ENCODE assay signal across 8 cellular contexts in genomic region chr1:91876040-91876470, GRCh38. TPM values are rescaled to one million over a fixed set of nuclear protein-coding genes. Genes with fewer than 3 reads are reported as not detected.
DNase-seq lines count a peak whose midpoint lies in the region; ATAC-seq and TF ChIP-seq lines count a peak whose summit lies in the region.

No MANE protein-coding gene starts in this region.

- no peak for TF ChIP-seq CTCF in HEK293 (tag by site-specific recombination; IDR thresholded peaks at IDR 0.05)
- TF ChIP-seq CTCF in Caco-2 (IDR thresholded peaks at IDR 0.05; ENCODE audit: insufficient read depth in 1 of 2, low read depth in 1 of 2, low read length in 1 of 2, severe bottlenecking in 1 of 2, unreplicated experiment in 1 of 2), result no peak

- BruUV-seq in Caco-2 (replicated peaks; lab: Mats Ljungman, UMichigan), result no TSS peak

- H3K36me3 ChIP-seq in HEK293 (ENCODE audit: control insufficient read depth in 2 of 2, insufficient read depth in 1 of 2, low read length in 2 of 2), result no peaks in the 10 kb centered on the region
- no peaks in the 10 kb centered on the region for H3K36me3 ChIP-seq in Caco-2 (ENCODE audit: control insufficient read depth, insufficient read depth, low read length)

- no peaks in the 10 kb centered on the region for H3K27me3 ChIP-seq in Caco-2 (replicated peaks; ENCODE audit: control insufficient read depth, insufficient read depth, low read length)

- POLR2A ChIA-PET in HEK293 (lab: Yijun Ruan, JAX), result interaction anchor here (0.6 kb wide), 1 partner anchor 35 kb away, joined by 3 read pairs; no protein-coding TSS in a partner anchor
- POLR2A ChIA-PET in Caco-2 (lab: Charles Lee), result no interaction called here

- peak; percentile 92 for ATAC-seq in GM18907 (IDR thresholded peaks at IDR 0.05; ENCODE audit: unreplicated experiment)

- peak; percentile 49 for DNase-seq in T-helper 2 cell treated with Interferon-gamma antibody and Interleukin-4, amounts not matched to agents 5 μg/mL and 100 μg/mL, for 36 hours (ENCODE audit: low spot score)
- DNase-seq in stimulated activated CD4-positive, alpha-beta T cell treated with anti-CD3 and anti-CD28 coated beads, Interleukin-4, amount 100 ng/mL, for 1 hour, result peak; percentile 50
- no peak for DNase-seq in posterior vena cava (ENCODE audit: low spot score)
- no peak for DNase-seq in effector CD8-positive, alpha-beta T cell (lab: John Stamatoyannopoulos, UW)
- no peak for DNase-seq in cerebellar nuclear complex (lab: John Stamatoyannopoulos, UW)
- no peak for DNase-seq in Caco-2

- no peaks in the 10 kb centered on the region for H3K9me3 Mint-ChIP-seq in T-helper 2 cell treated with Interferon-gamma antibody and Interleukin-4, amounts not matched to agents 5 μg/mL and 100 μg/mL, for 36 hours
- no peaks in the 10 kb centered on the region for H3K9me3 Mint-ChIP-seq in Caco-2 (ENCODE audit: unreplicated experiment)

- peaks cover 9% of the 10 kb centered on the region for H3K27me3 Mint-ChIP-seq in T-helper 2 cell treated with Interferon-gamma antibody and Interleukin-4, amounts not matched to agents 5 μg/mL and 100 μg/mL, for 36 hours (ENCODE audit: low read depth)
- H3K27me3 Mint-ChIP-seq in Caco-2 (ENCODE audit: insufficient read depth, unreplicated experiment), result no peaks in the 10 kb centered on the region

- H3K4me3 ChIP-seq in HEK293 (ENCODE audit: low read depth, low read length) (no peak overlapping the region), Caco-2 (ENCODE audit: low read depth, low read length) (no peak overlapping the region)

- H3K4me1 ChIP-seq in HEK293 (ENCODE audit: control insufficient read depth, insufficient read depth, low read length) (peaks cover 28% of the 10 kb centered on the region), Caco-2 (peaks cover 4% of the 10 kb centered on the region)

- peaks cover 56% of the 10 kb centered on the region for H3K4me1 Mint-ChIP-seq in T-helper 2 cell treated with Interferon-gamma antibody and Interleukin-4, amounts not matched to agents 5 μg/mL and 100 μg/mL, for 36 hours (ENCODE audit: low read depth)
- H3K4me1 Mint-ChIP-seq in Caco-2 (ENCODE audit: low read depth, unreplicated experiment), result peaks cover 20% of the 10 kb centered on the region

- peaks cover 5% of the 10 kb centered on the region for H3K36me3 Mint-ChIP-seq in T-helper 2 cell treated with Interferon-gamma antibody and Interleukin-4, amounts not matched to agents 5 μg/mL and 100 μg/mL, for 36 hours (ENCODE audit: low read depth)
- H3K36me3 Mint-ChIP-seq in Caco-2 (ENCODE audit: insufficient read depth, unreplicated experiment), result no peaks in the 10 kb centered on the region

- no peak overlapping the region for H3K27ac ChIP-seq in HEK293 (ENCODE audit: extremely low read depth, low read depth, low read length)

- H3K27ac Mint-ChIP-seq in T-helper 2 cell treated with Interferon-gamma antibody and Interleukin-4, amounts not matched to agents 5 μg/mL and 100 μg/mL, for 36 hours, result no peak overlapping the region
- H3K27ac Mint-ChIP-seq in Caco-2 (ENCODE audit: unreplicated experiment), result no peak overlapping the region

- H3K9me3 ChIP-seq in HEK293 (ENCODE audit: control insufficient read depth, insufficient read depth, low read depth, low read length) (no peaks in the 10 kb centered on the region), Caco-2 (no peaks in the 10 kb centered on the region)

- intact Hi-C loops in posterior vena cava (cut with DNase I), result no loop called here
- intact Hi-C loops in Caco-2 (cut with micrococcal nuclease; ENCODE audit: unreplicated experiment), result no loop called here

- CTCF ChIA-PET in HEK293 (lab: Yijun Ruan, JAX), result interaction anchor here (1.1 kb wide), 1 partner anchor 9 kb away, joined by 3 read pairs; no protein-coding TSS in a partner anchor
- CTCF ChIA-PET in Caco-2 (lab: Charles Lee), result no interaction called here

- no peak overlapping the region for H3K4me3 Mint-ChIP-seq in T-helper 2 cell treated with Interferon-gamma antibody and Interleukin-4, amounts not matched to agents 5 μg/mL and 100 μg/mL, for 36 hours
- H3K4me3 Mint-ChIP-seq in Caco-2 (ENCODE audit: unreplicated experiment), result no peak overlapping the region

TF ChIP-seq in HEK293, 187 proteins besides CTCF, POLR2A, EP300 and RAD21:
- peak; percentile 85 for TF ChIP-seq KLF1 (tag by site-specific recombination; IDR thresholded peaks at IDR 0.05)
- no peak for TF ChIP-seq ZNF600 (tag by site-specific recombination; IDR thresholded peaks at IDR 0.05)
- no peak for TF ChIP-seq ZNF677 (tag by site-specific recombination; IDR thresholded peaks at IDR 0.05)
- TF ChIP-seq WT1 (tag by site-specific recombination; IDR thresholded peaks at IDR 0.05), result no peak
- TF ChIP-seq ZNF423 (tag by site-specific recombination; IDR thresholded peaks at IDR 0.05), result no peak
- peak; percentile 67 for TF ChIP-seq KLF9 (tag by site-specific recombination; IDR thresholded peaks at IDR 0.05; ENCODE audit: low read depth)
- no peak for TF ChIP-seq ZSCAN30 (tag by site-specific recombination; IDR thresholded peaks at IDR 0.05)
- peak; percentile 62 for TF ChIP-seq KLF10 (tag by site-specific recombination; IDR thresholded peaks at IDR 0.05)
- TF ChIP-seq ZFHX2 (tag by site-specific recombination; conservative IDR thresholded peaks at IDR 0.05), result 0 out of 2 replicates have a peak, but pooled peaks have one; percentile 17
- TF ChIP-seq IKZF3 (tag by site-specific recombination; IDR thresholded peaks at IDR 0.05), result no peak
- TF ChIP-seq EGR2 (tag by site-specific recombination; IDR thresholded peaks at IDR 0.05; ENCODE audit: low read depth), result peak; percentile 30; the same call in 1 of the 2 replicates
- no peak for TF ChIP-seq ZNF610 (tag by site-specific recombination; IDR thresholded peaks at IDR 0.05; ENCODE audit: borderline replicate concordance)
- no peak for TF ChIP-seq ZBTB26 (tag by site-specific recombination; optimal IDR thresholded peaks at IDR 0.05)
- TF ChIP-seq GLI2 (tag by site-specific recombination; IDR thresholded peaks at IDR 0.05; ENCODE audit: borderline replicate concordance, low read depth), result no peak

RNA-seq across cellular contexts. Expression of gene TGFBR3, which starts 9.9 kb away (rescaled TPM):
- total RNA-seq in posterior vena cava (100 to 1,000 TPM in 1 of 2 donors, 10 to 100 TPM in 1; 86.7 to 106 TPM), Caco-2 (2022) (12.2 and 15.2 TPM in 2 replicates)

Comparison
In these comparisons a context has a peak if more than half of its experiments do, and no peak if none do; other contexts are left out.
1. DNase-seq: peak in T-helper 2 cell treated with Interferon-gamma antibody and Interleukin-4, amounts not matched to agents 5 μg/mL and 100 μg/mL, for 36 hours (single experiment) and stimulated activated CD4-positive, alpha-beta T cell treated with anti-CD3 and anti-CD28 coated beads, Interleukin-4, amount 100 ng/mL, for 1 hour (single experiment); none in posterior vena cava (single experiment), effector CD8-positive, alpha-beta T cell (single experiment), cerebellar nuclear complex (0 of 2) and Caco-2 (0 of 2).